In the genomic region with DNA sequence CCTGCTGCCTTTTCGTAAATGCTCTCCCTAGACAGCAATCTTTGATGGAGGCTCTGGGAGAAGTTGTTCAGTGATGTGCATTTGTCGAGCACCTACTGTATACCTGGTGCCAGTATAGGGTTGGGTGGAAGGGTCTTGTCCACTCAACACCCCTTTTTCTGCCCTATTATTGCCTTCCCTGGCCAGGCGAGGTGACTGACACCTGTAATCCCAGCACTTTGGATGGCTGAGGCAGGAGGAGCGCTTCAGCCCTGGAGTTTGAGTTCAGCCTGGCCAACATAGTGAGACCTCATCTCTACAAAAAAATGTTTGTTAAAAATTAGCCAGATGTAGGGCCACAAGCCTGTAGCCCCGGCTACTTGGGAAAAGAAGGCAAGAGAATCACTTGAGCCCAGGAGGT, we compare ENCODE assay signal across 18 cellular contexts. TPM values are rescaled to one million over a fixed set of nuclear protein-coding genes. Genes with fewer than 3 reads are reported as not detected.
A peak's percentile ranks its signal among the peaks of the same experiment; 100 is the strongest.
DNase-seq lines count a peak whose midpoint lies in the region; ATAC-seq, FAIRE-seq and TF ChIP-seq lines count a peak whose summit lies in the region.
"Had no signal": no experiment of that assay in that cellular context is flagged by ENCODE, and none has a peak within 500 bp of the region (broad histone marks: within the 10 kb centered on the region; RNA-seq: fewer than 3 reads in every experiment).

No MANE protein-coding gene starts in this region.

- ATAC-seq in left cardiac atrium = no peak
- no peak for ATAC-seq in gastrocnemius medialis
- ATAC-seq in GM19328 (IDR thresholded peaks at IDR 0.05; ENCODE audit: unreplicated experiment) = no peak

- H3K27me3 ChIP-seq in left ventricle myocardium inferior (ENCODE audit: low read depth) (no peaks in the 10 kb centered on the region), liver (ENCODE audit: control insufficient read depth in 4 of 4, insufficient read depth in 4 of 4, low read length in 3 of 4) (no peaks in the 10 kb centered on the region), gastrocnemius medialis (no peaks in the 10 kb centered on the region)

- H3K36me3 ChIP-seq in left ventricle myocardium inferior = no peaks in the 10 kb centered on the region
- no peaks in the 10 kb centered on the region for H3K36me3 ChIP-seq in liver (ENCODE audit: control insufficient read depth in 4 of 4, insufficient read depth in 3 of 4, low read depth in 1 of 4, low read length in 3 of 4)
- H3K36me3 ChIP-seq in gastrocnemius medialis = no peaks in the 10 kb centered on the region
- no peaks in the 10 kb centered on the region for H3K36me3 ChIP-seq in kidney (ENCODE audit: control insufficient read depth in 1 of 2, insufficient read depth in 2 of 2, low read length in 2 of 2)

- H3K9me3 ChIP-seq in left ventricle myocardium inferior (replicated peaks) = no peaks in the 10 kb centered on the region
- no peaks in the 10 kb centered on the region for H3K9me3 ChIP-seq in liver (ENCODE audit: control insufficient read depth in 4 of 4, low read length in 3 of 4)
- H3K9me3 ChIP-seq in gastrocnemius medialis = no peaks in the 10 kb centered on the region
- no peaks in the 10 kb centered on the region for H3K9me3 ChIP-seq in kidney (ENCODE audit: control insufficient read depth in 1 of 2, low read length in 2 of 2)

- intact Hi-C loops in left ventricle myocardium inferior (cut with micrococcal nuclease) (no loop called here), left cardiac atrium (cut with DNase I) (no loop called here), gastrocnemius medialis (cut with DNase I; ENCODE audit: low total_unique reads) (no loop called here), kidney (cut with DNase I) (no loop called here)

- H3K4me3 ChIP-seq in left ventricle myocardium inferior = no peak overlapping the region
- no peak overlapping the region for H3K4me3 ChIP-seq in liver (ENCODE audit: low read depth in 1 of 3, low read length in 3 of 3)
- H3K4me3 ChIP-seq in gastrocnemius medialis = no peak overlapping the region
- no peak overlapping the region for H3K4me3 ChIP-seq in kidney (ENCODE audit: low read length in 2 of 2)

- H3K27ac ChIP-seq in left ventricle myocardium inferior (replicated peaks) (peak overlapping the region; percentile 19), liver (ENCODE audit: low read depth in 1 of 2, low read length in 2 of 2) (peak overlapping the region; percentile 80 to 82), gastrocnemius medialis (peak overlapping the region; percentile 98 to 100 (median 98)), kidney (ENCODE audit: low read depth in 2 of 2, low read length in 2 of 2) (no peak overlapping the region)
- H3K27ac ChIP-seq: 22Rv1 had no signal

- 58% methylated on average over 5 of the region's 5 CpGs for WGBS in liver

- in situ Hi-C loops in gastrocnemius medialis (cut with MboI; ENCODE audit: low sequenced_read_pairs in 4 of 4) = no loop called here

- peaks cover 4% of the 10 kb centered on the region for H3K4me1 ChIP-seq in left ventricle myocardium inferior
- peaks cover 9 to 41% (median 28%) of the 10 kb centered on the region in 4 donors for H3K4me1 ChIP-seq in liver (ENCODE audit: control insufficient read depth in 4 of 4, insufficient read depth in 4 of 4, low read length in 3 of 4)
- H3K4me1 ChIP-seq in gastrocnemius medialis = peaks cover 26 to 60% of the 10 kb centered on the region in 2 donors
- peaks cover 0 to 6% of the 10 kb centered on the region in 2 donors for H3K4me1 ChIP-seq in kidney (ENCODE audit: control insufficient read depth in 1 of 2, insufficient read depth in 1 of 2, low read depth in 1 of 2, low read length in 2 of 2)

- TF ChIP-seq POLR2A in gastrocnemius medialis (IDR thresholded peaks at IDR 0.05) = no peak

- TF ChIP-seq RAD21 in liver (IDR thresholded peaks at IDR 0.05) = peak in 1 of 2 donors; percentile 21

- H3K9ac ChIP-seq in liver (ENCODE audit: low read depth in 1 of 2, low read length in 2 of 2) (no peak overlapping the region), kidney (ENCODE audit: low read length in 2 of 2) (no peak overlapping the region)

- no peak for FAIRE-seq in kidney (lab: Jason Lieb, UNC)
- FAIRE-seq: GM12891 had no signal

- DNase-seq in left ventricle myocardium inferior = no peak
- DNase-seq in left cardiac atrium = no peak
- no peak for DNase-seq in gastrocnemius medialis
- DNase-seq in kidney = no peak
- no peak for DNase-seq in effector CD4-positive, alpha-beta T cell
- DNase-seq in NCI-H82 (lab: John Stamatoyannopoulos, UW) = no peak
- DNase-seq: AML-193; C1 segment of cervical spinal cord; Calu3; CD4-positive, alpha-beta T cell; DMS79 treated with DMSO at 0.1 percent for 48 hours; EL; GOT3; H9 had no signal

- TF ChIP-seq CTCF in left ventricle myocardium inferior (IDR thresholded peaks at IDR 0.05; ENCODE audit: borderline replicate concordance) = no peak
- TF ChIP-seq CTCF in liver (IDR thresholded peaks at IDR 0.05; ENCODE audit: low read depth, low read length, missing input control) = no peak
- TF ChIP-seq CTCF in gastrocnemius medialis (IDR thresholded peaks at IDR 0.05 in 4 of 5, conservative IDR thresholded peaks at IDR 0.05 in 1 of 5) = no peak
- no peak for TF ChIP-seq CTCF in kidney (IDR thresholded peaks at IDR 0.05; ENCODE audit: borderline replicate concordance, extremely low read depth, insufficient read depth)

TF ChIP-seq in liver, 16 proteins besides CTCF, POLR2A, EP300 and RAD21:
- TF ChIP-seq TAF1 (conservative IDR thresholded peaks at IDR 0.05) (peak; percentile 25), YY1 (IDR thresholded peaks at IDR 0.05) (no peak), HNF4A (conservative IDR thresholded peaks at IDR 0.05) (peak; percentile 27 to 29), RXRA (IDR thresholded peaks at IDR 0.05) (peak; percentile 38 to 51), FOXA1 (IDR thresholded peaks at IDR 0.05) (no peak), SP1 (IDR thresholded peaks at IDR 0.05) (peak; percentile 36)

RNA-seq across cellular contexts. Expression of a gene that starts 49.3 kb away (rescaled TPM):
- 145 TPM for total RNA-seq in left ventricle myocardium inferior
- total RNA-seq in left cardiac atrium = 100 to 1,000 TPM; 144 to 173 TPM
- total RNA-seq in liver = 100 to 1,000 TPM in 1 of 2 donors, 10 to 100 TPM in 1; 12.8 to 100 TPM
- polyA plus RNA-seq in liver = 10 to 100 TPM; 71.8 to 78.5 TPM
- 100 to 1,000 TPM in 3 of 4 donors, 10 to 100 TPM in 1; 90.2 to 403 (median 348) TPM for total RNA-seq in gastrocnemius medialis
- total RNA-seq in kidney = 173 TPM
- 20.3 TPM for polyA plus RNA-seq in kidney (ENCODE audit: insufficient read depth, low read depth, low replicate concordance)

Comparison
In these comparisons a context has a peak if more than half of its experiments do, and no peak if none do; other contexts are left out.
1. H3K27ac ChIP-seq: peak in left ventricle myocardium inferior (single experiment), liver (2 of 2) and gastrocnemius medialis (4 of 4); none in kidney (0 of 2).